Comparison of ENCODE assay signal across 9 cellular contexts in the genomic region with DNA sequence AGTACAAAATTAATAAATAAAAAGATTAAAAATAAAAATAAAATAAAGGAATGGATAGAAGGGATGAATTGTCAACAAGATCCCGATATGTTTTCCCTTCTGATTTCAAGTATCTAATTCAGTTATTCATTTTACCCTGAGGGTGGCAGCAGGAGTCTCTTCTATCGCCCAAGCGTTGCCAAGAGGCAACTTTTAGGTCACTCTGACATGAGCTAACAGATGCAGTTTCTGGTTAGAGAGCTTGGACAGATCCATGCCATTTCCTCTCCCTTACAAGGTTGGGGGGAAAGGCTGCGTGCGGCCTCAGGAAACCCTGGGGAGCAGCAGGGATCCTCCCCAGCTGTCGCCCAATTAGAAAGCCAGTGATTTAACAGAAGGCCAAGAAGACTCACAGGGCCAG. TPM values are rescaled to one million over a fixed set of nuclear protein-coding genes. Genes with fewer than 3 reads are reported as not detected.
DNase-seq lines count a peak whose midpoint lies in the region; ATAC-seq and TF ChIP-seq lines count a peak whose summit lies in the region.
"Had no signal": no experiment of that assay in that cellular context is flagged by ENCODE, and none has a peak within 500 bp of the region (broad histone marks: within the 10 kb centered on the region; RNA-seq: fewer than 3 reads in every experiment).

No MANE protein-coding gene starts in this region.

- DNase-seq in NCI-H1436 (lab: John Stamatoyannopoulos, UW) (peak; percentile 4), NCI-H1436 treated with DMSO at 0.1 percent for 48 hours (lab: John Stamatoyannopoulos, UW) (no peak), NCI-H1417 treated with DMSO at 0.1 percent for 48 hours (lab: John Stamatoyannopoulos, UW) (peak; percentile 42), WERI-Rb-1 (peak; percentile 72), endodermal cell (peak; percentile 64), mesenteric fat pad (ENCODE audit: low spot score) (peak; percentile 33), tibial artery (peak; percentile 44 to 54)

- H3K27me3 ChIP-seq in WERI-Rb-1 (ENCODE audit: insufficient read depth, low read depth, severe bottlenecking) (peaks cover 9% of the 10 kb centered on the region), endodermal cell (ENCODE audit: control insufficient read depth, insufficient read depth, low read length, poor library complexity, severe bottlenecking) (no peaks in the 10 kb centered on the region), tibial artery (no peaks in the 10 kb centered on the region)

- no peaks in the 10 kb centered on the region for H3K4me1 Mint-ChIP-seq in endodermal cell

- WGBS in endodermal cell (ENCODE audit: insufficient coverage in 1 of 2, insufficient read length in 1 of 2), 2 experiments, result 19% methylated on average over 6 of the region's 6 CpGs; no CpG with 5 or more reads in 1 of the 2 experiments

- H3K9ac ChIP-seq in endodermal cell (ENCODE audit: extremely low read depth, low read length, poor library complexity, severe bottlenecking), result no peak overlapping the region

- H3K4me1 ChIP-seq in endodermal cell (ENCODE audit: control insufficient read depth, insufficient read depth, low read length) (no peaks in the 10 kb centered on the region), tibial artery (no peaks in the 10 kb centered on the region)

- TF ChIP-seq CTCF in WERI-Rb-1 (IDR thresholded peaks at IDR 0.05; ENCODE audit: low read depth, low read length) (no peak), endodermal cell (conservative IDR thresholded peaks at IDR 0.05) (peak; percentile 54), tibial artery (IDR thresholded peaks at IDR 0.05) (peak; percentile 25 to 27)

- H3K36me3 Mint-ChIP-seq in endodermal cell (ENCODE audit: low read depth), result no peaks in the 10 kb centered on the region

- H3K9me3 ChIP-seq in WERI-Rb-1 (ENCODE audit: severe bottlenecking) (no peaks in the 10 kb centered on the region), endodermal cell (ENCODE audit: control insufficient read depth, low read length) (no peaks in the 10 kb centered on the region), tibial artery (no peaks in the 10 kb centered on the region)

- no peak for ATAC-seq in HG03095 (IDR thresholded peaks at IDR 0.05; ENCODE audit: unreplicated experiment)

- H3K36me3 ChIP-seq in WERI-Rb-1, result no peaks in the 10 kb centered on the region
- no peaks in the 10 kb centered on the region for H3K36me3 ChIP-seq in endodermal cell (ENCODE audit: control insufficient read depth, insufficient read depth, low read length)
- no peaks in the 10 kb centered on the region for H3K36me3 ChIP-seq in tibial artery

- H3K9me3 Mint-ChIP-seq in endodermal cell, result peaks cover 46% of the 10 kb centered on the region

- H3K4me3 ChIP-seq in WERI-Rb-1 (ENCODE audit: low read depth, low read length), result no peak overlapping the region
- H3K4me3 ChIP-seq in endodermal cell (ENCODE audit: low read length), result no peak overlapping the region
- H3K4me3 ChIP-seq in tibial artery, result no peak overlapping the region

- H3K27me3 Mint-ChIP-seq in endodermal cell (ENCODE audit: insufficient read depth), result no peaks in the 10 kb centered on the region

- H3K27ac ChIP-seq in WERI-Rb-1 (peak overlapping the region; percentile 75), endodermal cell (ENCODE audit: low read depth, low read length) (peak overlapping the region; percentile 53), tibial artery (peak overlapping the region in 1 of 2 donors; percentile 15)
- H3K27ac ChIP-seq: 22Rv1 had no signal

- intact Hi-C loops in tibial artery (cut with DNase I; ENCODE audit: low total_unique reads), result no loop called here

- no peak overlapping the region for H3K27ac Mint-ChIP-seq in endodermal cell

- H3K4me3 Mint-ChIP-seq in endodermal cell, result no peak overlapping the region

RNA-seq across cellular contexts. Expression of a gene that starts 35.3 kb away (rescaled TPM):
- total RNA-seq in endodermal cell (under 1 TPM; 0.51 to 0.84 TPM), mesenteric fat pad (22.0 TPM)
- polyA plus RNA-seq in endodermal cell (2013, experiment 1 of 2), result 0.28 TPM
- polyA plus RNA-seq in endodermal cell (2013, experiment 2 of 2), result 1.3 TPM

RNA-seq across cellular contexts. Expression of a gene that starts 48.2 kb away (rescaled TPM):
- total RNA-seq in endodermal cell (10 to 100 TPM in 1 of 2 donors, 1 to 10 TPM in 1; 7.8 to 10.6 TPM), mesenteric fat pad (5.1 TPM)
- 12.9 TPM for polyA plus RNA-seq in endodermal cell (2013, experiment 1 of 2)
- 12.0 TPM for polyA plus RNA-seq in endodermal cell (2013, experiment 2 of 2)

RNA-seq across cellular contexts. Expression of a gene that starts 51.0 kb away (rescaled TPM):
- total RNA-seq in endodermal cell (10 to 100 TPM; 51.3 to 51.9 TPM), mesenteric fat pad (96.9 TPM)
- polyA plus RNA-seq in endodermal cell (2013, experiment 1 of 2), result 59.1 TPM
- polyA plus RNA-seq in endodermal cell (2013, experiment 2 of 2), result 60.3 TPM

Comparison
In these comparisons a context has a peak if more than half of its experiments do, and no peak if none do; other contexts are left out.
1. RNA of a gene that starts 35.3 kb away (total RNA-seq): 22.0 TPM in mesenteric fat pad (single experiment); 0.51 to 0.84 TPM in endodermal cell; every median in the first group is over 10 times any median in the second.